In the genomic region with DNA sequence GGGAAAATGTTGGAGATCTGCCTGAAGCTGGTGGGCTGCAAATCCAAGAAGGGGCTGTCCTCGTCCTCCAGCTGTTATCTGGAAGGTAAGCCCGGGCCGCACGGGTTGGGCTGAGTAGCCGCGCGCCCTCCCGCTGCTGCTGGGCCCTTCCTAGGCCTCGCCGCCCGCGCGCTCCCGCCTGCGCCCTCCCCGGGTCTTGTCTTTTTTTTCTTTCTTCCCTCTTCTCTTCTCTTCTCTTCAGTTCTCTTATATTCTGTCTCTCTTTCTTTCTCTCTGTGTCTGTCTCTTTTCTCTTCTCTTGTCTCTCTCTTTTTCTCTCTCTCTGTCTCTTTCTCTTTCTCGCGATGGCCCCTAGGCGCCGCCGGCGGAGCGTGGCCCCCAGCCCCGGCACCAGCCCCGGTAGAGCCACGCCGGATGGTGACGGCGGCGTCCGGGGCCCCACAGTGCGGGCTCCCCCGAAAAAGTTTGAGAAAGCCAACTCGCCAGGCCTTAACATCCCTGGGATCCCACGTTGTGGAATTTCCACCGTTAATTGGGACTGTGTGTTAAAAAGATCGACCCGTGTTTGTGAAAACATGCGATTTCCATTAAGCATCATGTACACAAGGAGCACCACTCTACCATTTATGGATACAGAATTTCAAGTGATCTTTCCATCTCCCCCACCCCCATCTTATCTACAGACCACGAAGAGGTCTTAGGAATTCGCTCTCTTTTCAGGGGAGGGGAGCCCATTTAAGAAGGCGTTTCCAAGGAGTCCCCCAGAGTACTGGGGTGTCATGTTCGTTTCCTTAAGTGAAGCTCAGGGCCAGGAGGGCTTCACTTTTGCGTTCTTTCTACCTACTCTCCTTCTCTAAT, we compare ENCODE assay signal across 8 cellular contexts. TPM values are rescaled to one million over a fixed set of nuclear protein-coding genes. Genes with fewer than 3 reads are reported as not detected.
DNase-seq lines count a peak whose midpoint lies in the region; ATAC-seq and TF ChIP-seq lines count a peak whose summit lies in the region.

No MANE protein-coding gene starts in this region.

- peak overlapping the region; percentile 93 for H3K4me3 Mint-ChIP-seq in Caco-2 (ENCODE audit: unreplicated experiment)
- H3K4me3 Mint-ChIP-seq in activated CD4-positive, alpha-beta memory T cell treated with anti-CD3 and anti-CD28 coated beads for 36 hours: peak overlapping the region; percentile 86
- H3K4me3 Mint-ChIP-seq in naive B cell: peak overlapping the region; percentile 85 to 99 (median 96)

- 2% methylated on average over 44 of the region's 44 CpGs for WGBS in thymus

- H3K4me1 Mint-ChIP-seq in Caco-2 (ENCODE audit: low read depth, unreplicated experiment): peaks cover 16% of the 10 kb centered on the region
- H3K4me1 Mint-ChIP-seq in activated CD4-positive, alpha-beta memory T cell treated with anti-CD3 and anti-CD28 coated beads for 36 hours (ENCODE audit: low read depth): peaks cover 27% of the 10 kb centered on the region
- peaks cover 40 to 57% (median 43%) of the 10 kb centered on the region in 3 donors for H3K4me1 Mint-ChIP-seq in naive B cell

- no peaks in the 10 kb centered on the region for H3K36me3 ChIP-seq in Caco-2 (ENCODE audit: control insufficient read depth, insufficient read depth, low read length)
- H3K36me3 ChIP-seq in thymus (ENCODE audit: control insufficient read depth, insufficient read depth): no peaks in the 10 kb centered on the region

- no peaks in the 10 kb centered on the region for H3K27me3 ChIP-seq in Caco-2 (replicated peaks; ENCODE audit: control insufficient read depth, insufficient read depth, low read length)
- no peaks in the 10 kb centered on the region for H3K27me3 ChIP-seq in thymus (ENCODE audit: control insufficient read depth, insufficient read depth)

- peak overlapping the region; percentile 58 for H3K27ac ChIP-seq in thymus (ENCODE audit: low read depth)

- H3K9me3 ChIP-seq in Caco-2 (no peaks in the 10 kb centered on the region), thymus (ENCODE audit: control insufficient read depth) (no peaks in the 10 kb centered on the region)

- H3K4me3 ChIP-seq in Caco-2 (ENCODE audit: low read depth, low read length) (peak overlapping the region; percentile 79), thymus (ENCODE audit: low read length) (peak overlapping the region; percentile 63)

- H3K9me3 Mint-ChIP-seq in Caco-2 (ENCODE audit: unreplicated experiment) (no peaks in the 10 kb centered on the region), naive B cell (no peaks in the 10 kb centered on the region)
- H3K9me3 Mint-ChIP-seq in activated CD4-positive, alpha-beta memory T cell treated with anti-CD3 and anti-CD28 coated beads for 36 hours: no peaks in the 10 kb centered on the region

- intact Hi-C loops in Caco-2 (cut with micrococcal nuclease; ENCODE audit: unreplicated experiment): no loop called here
- intact Hi-C loops in activated CD4-positive, alpha-beta memory T cell treated with anti-CD3 and anti-CD28 coated beads for 36 hours (cut with micrococcal nuclease): loop anchor here (10.0 kb wide), 1 partner anchor 121 kb away; no protein-coding TSS in a partner anchor

- TSS peak; percentile 41 for BruUV-seq in Caco-2 (replicated peaks; lab: Mats Ljungman, UMichigan)

- no peaks in the 10 kb centered on the region for H3K27me3 Mint-ChIP-seq in Caco-2 (ENCODE audit: insufficient read depth, unreplicated experiment)
- no peaks in the 10 kb centered on the region for H3K27me3 Mint-ChIP-seq in activated CD4-positive, alpha-beta memory T cell treated with anti-CD3 and anti-CD28 coated beads for 36 hours
- H3K27me3 Mint-ChIP-seq in naive B cell: no peaks in the 10 kb centered on the region

- TF ChIP-seq POLR2A in erythroblast (IDR thresholded peaks at IDR 0.05; ENCODE audit: low read length): no peak

- peaks cover 22% of the 10 kb centered on the region for H3K36me3 Mint-ChIP-seq in Caco-2 (ENCODE audit: insufficient read depth, unreplicated experiment)
- no peaks in the 10 kb centered on the region for H3K36me3 Mint-ChIP-seq in activated CD4-positive, alpha-beta memory T cell treated with anti-CD3 and anti-CD28 coated beads for 36 hours
- H3K36me3 Mint-ChIP-seq in naive B cell: peaks cover 0 to 8% of the 10 kb centered on the region in 2 donors

- H3K27ac Mint-ChIP-seq in Caco-2 (ENCODE audit: unreplicated experiment) (peak overlapping the region; percentile 94), naive B cell (peak overlapping the region; percentile 80 to 98 (median 94))
- peak overlapping the region; percentile 82 for H3K27ac Mint-ChIP-seq in activated CD4-positive, alpha-beta memory T cell treated with anti-CD3 and anti-CD28 coated beads for 36 hours

- DNase-seq in Caco-2 (peak; percentile 66 to 70), M059J (ENCODE audit: low read depth) (peak; percentile 49), erythroblast (lab: John Stamatoyannopoulos, UW) (peak; percentile 79 to 82), naive B cell (peak; percentile 23), SHP77 treated with DMSO at 0.1 percent for 48 hours (lab: John Stamatoyannopoulos, UW) (no peak)
- peak; percentile 50 for DNase-seq in activated CD4-positive, alpha-beta memory T cell treated with anti-CD3 and anti-CD28 coated beads for 36 hours

- POLR2A ChIA-PET in Caco-2 (lab: Charles Lee): interaction anchor here (0.5 kb wide), 1 partner anchor 102 kb away, joined by 3 read pairs; no protein-coding TSS in a partner anchor
- POLR2A ChIA-PET in activated CD4-positive, alpha-beta memory T cell treated with anti-CD3 and anti-CD28 coated beads for 36 hours (lab: Charles Lee): interaction anchor here (0.7 to 1.5 kb wide), 3 partner anchors 21 to 143 kb away, joined by 3 to 6 read pairs (median 3); a partner anchor contains a TSS

- ATAC-seq in GM21381 (IDR thresholded peaks at IDR 0.05; ENCODE audit: unreplicated experiment): peak; percentile 34
- ATAC-seq in naive B cell (ENCODE audit: low read depth in 2 of 2): peak; percentile 33 to 44

- H3K4me1 ChIP-seq in Caco-2: peaks cover 8% of the 10 kb centered on the region; the same call in 1 of the 2 replicates
- peaks cover 7% of the 10 kb centered on the region for H3K4me1 ChIP-seq in thymus (ENCODE audit: control insufficient read depth, insufficient read depth, low read length)

- no peak for TF ChIP-seq CTCF in Caco-2 (IDR thresholded peaks at IDR 0.05; ENCODE audit: insufficient read depth in 1 of 2, low read depth in 1 of 2, low read length in 1 of 2, severe bottlenecking in 1 of 2, unreplicated experiment in 1 of 2)

- CTCF ChIA-PET in Caco-2 (lab: Charles Lee): interaction anchor here (0.9 kb wide), 1 partner anchor 31 kb away, joined by 5 read pairs; no protein-coding TSS in a partner anchor
- CTCF ChIA-PET in activated CD4-positive, alpha-beta memory T cell treated with anti-CD3 and anti-CD28 coated beads for 36 hours (lab: Charles Lee): no interaction called here

RNA-seq across cellular contexts. Expression of a gene that starts 0.6 kb away (rescaled TPM):
- 50.9 and 55.2 TPM in 2 replicates for total RNA-seq in Caco-2 (2022)
- total RNA-seq in M059J (2014; rRNA removed; shearing (Covaris generic)): 14.4 and 33.0 TPM in 2 replicates
- total RNA-seq in activated CD4-positive, alpha-beta memory T cell treated with anti-CD3 and anti-CD28 coated beads for 36 hours: 10 to 100 TPM; 24.8 to 24.9 TPM
- polyA plus RNA-seq in naive B cell (ENCODE audit: low read depth in 6 of 6): 10 to 100 TPM in 2 of 6 donors, 1 to 10 TPM in 4; 1.2 to 18.9 (median 9.4) TPM
- polyA plus RNA-seq in thymus: 21.1 TPM
